Comparison of ENCODE assay signal across 1 cellular context in genomic region chr4:76194325-76194724, GRCh38.
A peak's percentile ranks its signal among the peaks of the same experiment; 100 is the strongest.
TF ChIP-seq lines count a peak whose summit lies in the region.

No MANE protein-coding gene starts in this region.

TF ChIP-seq in K562, 482 proteins besides CTCF, POLR2A, EP300 and RAD21:
- TF ChIP-seq PBX2 (CRISPR knock-in tag; IDR thresholded peaks at IDR 0.05; ENCODE audit: low read depth) (no peak), PBX2 (tag; conservative IDR thresholded peaks at IDR 0.05; ENCODE audit: low read depth) (0 out of 2 replicates have a peak, but pooled peaks have one; percentile 37), ARID1B (IDR thresholded peaks at IDR 0.05) (0 out of 2 replicates have a peak, but pooled peaks have one; percentile 20), MEIS2 (IDR thresholded peaks at IDR 0.05; ENCODE audit: partially characterized antibody) (peak; percentile 42), EGR1 (conservative IDR thresholded peaks at IDR 0.05) (peak; percentile 16; the same call in 1 of the 2 replicates), CEBPB (tag; IDR thresholded peaks at IDR 0.05) (peak; percentile 74), TEAD4 (IDR thresholded peaks at IDR 0.05; ENCODE audit: low read length) (0 out of 2 replicates have a peak, but pooled peaks have one; percentile 17), TEAD4 (CRISPR knock-in tag; IDR thresholded peaks at IDR 0.05; ENCODE audit: borderline replicate concordance) (no peak), E2F6 (IDR thresholded peaks at IDR 0.05; ENCODE audit: borderline replicate concordance in 1 of 2, extremely low read depth in 1 of 2, insufficient read depth in 1 of 2, insufficient read length in 1 of 2, low read depth in 1 of 2, low read length in 1 of 2, poor library complexity in 1 of 2, severe bottlenecking in 1 of 2) (peak in 1 of 2 experiments; percentile 43), ETV6 (IDR thresholded peaks at IDR 0.05; ENCODE audit: borderline replicate concordance in 1 of 2, low read depth in 2 of 2, low read length in 1 of 2) (no peak), ETV6 (CRISPR knock-in tag; IDR thresholded peaks at IDR 0.05; ENCODE audit: borderline replicate concordance) (no peak), HMBOX1 (IDR thresholded peaks at IDR 0.05) (peak; percentile 76; the same call in 1 of the 2 replicates), MLLT1 (IDR thresholded peaks at IDR 0.05) (no peak), SRSF1 (IDR thresholded peaks at IDR 0.05; ENCODE audit: low read depth, low read length) (no peak), XRCC3 (IDR thresholded peaks at IDR 0.05) (no peak), FOSL1 (tag; conservative IDR thresholded peaks at IDR 0.05) (peak; percentile 73), TBL1XR1 (IDR thresholded peaks at IDR 0.05; ENCODE audit: low read length in 2 of 2) (0 out of 4 replicates have a peak, but pooled peaks of 1 of the 2 experiments have one; percentile 8), RCOR1 (IDR thresholded peaks at IDR 0.05; ENCODE audit: borderline replicate concordance in 1 of 2, low read depth in 2 of 2, low read length in 2 of 2) (peak in 1 of 2 experiments; percentile 10; a peak in 1 of 4 replicates), JUND (IDR thresholded peaks at IDR 0.05; ENCODE audit: borderline replicate concordance, low read depth, low read length) (peak; percentile 12; the same call in 1 of the 2 replicates), JUND (tag; IDR thresholded peaks at IDR 0.05; ENCODE audit: borderline replicate concordance, low read depth, low read length) (peak; percentile 44; the same call in 1 of the 3 replicates), CEBPG (CRISPR knock-in tag; IDR thresholded peaks at IDR 0.05) (no peak), CEBPG (tag; conservative IDR thresholded peaks at IDR 0.05 in 1 of 2, IDR thresholded peaks at IDR 0.05 in 1 of 2) (peak; percentile 84 to 96), ZNF316 (IDR thresholded peaks at IDR 0.05) (0 out of 2 replicates have a peak, but pooled peaks have one; percentile 23), SMARCE1 (IDR thresholded peaks at IDR 0.05) (0 out of 2 replicates have a peak, but pooled peaks have one; percentile 19), KDM1A (IDR thresholded peaks at IDR 0.05) (peak in 1 of 2 experiments; percentile 21; a peak in 1 of 4 replicates), MEF2D (tag; conservative IDR thresholded peaks at IDR 0.05; ENCODE audit: low read depth) (peak; percentile 90), PCBP1 (IDR thresholded peaks at IDR 0.05; ENCODE audit: low read depth, low read length, poor library complexity, severe bottlenecking) (no peak)
